11 cellular contexts compared by ENCODE assay signal in genomic region chr9:110443146-110443877, GRCh38.
DNase-seq lines count a peak whose midpoint lies in the region; ATAC-seq lines count a peak whose summit lies in the region.
"Had no signal": no experiment of that assay in that cellular context is flagged by ENCODE, and none has a peak within 500 bp of the region (broad histone marks: within the 10 kb centered on the region; RNA-seq: fewer than 3 reads in every experiment).

No MANE protein-coding gene starts in this region.

- H3K4me3 ChIP-seq in ACC112 (ENCODE audit: low read depth, low read length): peak overlapping the region; percentile 49; the same call in 1 of the 2 replicates
- H3K4me3 ChIP-seq: SK-N-MC had no signal

- peaks cover 44% of the 10 kb centered on the region for H3K4me1 ChIP-seq in ACC112 (ENCODE audit: control insufficient read depth, insufficient read depth, low read length, unreplicated experiment)

- H2AFZ ChIP-seq in ACC112 (ENCODE audit: low read length, unreplicated experiment): peak overlapping the region; percentile 40

- H3K27me3 ChIP-seq in ACC112 (ENCODE audit: insufficient read depth, low read length): no peaks in the 10 kb centered on the region

- DNase-seq in HCEC 1CT: peak; percentile 91
- peak; percentile 87 for DNase-seq in NCI-H82 (lab: John Stamatoyannopoulos, UW)
- DNase-seq in fibroblast of gingiva (ENCODE audit: low read depth): peak; percentile 82
- DNase-seq in activated CD4-positive, alpha-beta T cell treated with anti-CD3 and anti-CD28 coated beads for 4 hours: no peak
- DNase-seq in central memory CD4-positive, alpha-beta T cell: no peak
- no peak for DNase-seq in effector CD8-positive, alpha-beta T cell (lab: John Stamatoyannopoulos, UW)
- DNase-seq: activated CD8-positive, alpha-beta T cell treated with anti-CD3 and anti-CD28 coated beads for 36 hours had no signal

- peaks cover 39% of the 10 kb centered on the region for H3K36me3 ChIP-seq in ACC112 (ENCODE audit: insufficient read depth, low read length)

- no peaks in the 10 kb centered on the region for H3K79me2 ChIP-seq in ACC112 (ENCODE audit: control insufficient read depth, insufficient read depth, low read length, unreplicated experiment)

- ATAC-seq in HG03139 (IDR thresholded peaks at IDR 0.05; ENCODE audit: unreplicated experiment): no peak
- ATAC-seq: activated CD8-positive, alpha-beta T cell treated with anti-CD3 and anti-CD28 coated beads for 36 hours; natural killer cell treated with Interleukin-12 subunit alpha and Interleukin-12 subunit beta and Interleukin-15 and Interleukin-18, amount 100 ng/mL, for 72 hours had no signal

- H3K27ac ChIP-seq in ACC112 (ENCODE audit: low read depth, low read length): peak overlapping the region; percentile 100
- H3K27ac ChIP-seq: SK-N-MC had no signal

Comparison
In these comparisons a context has a peak if more than half of its experiments do, and no peak if none do; other contexts are left out.
1. DNase-seq: peak in HCEC 1CT (single experiment), NCI-H82 (single experiment) and fibroblast of gingiva (single experiment); none in activated CD4-positive, alpha-beta T cell treated with anti-CD3 and anti-CD28 coated beads for 4 hours (0 of 2), central memory CD4-positive, alpha-beta T cell (single experiment) and effector CD8-positive, alpha-beta T cell (single experiment).